Comparison of ENCODE assay signal across 9 cellular contexts in genomic region chr3:58249358-58250092, GRCh38. TPM values are rescaled to one million over a fixed set of nuclear protein-coding genes. Genes with fewer than 3 reads are reported as not detected.
DNase-seq lines count a peak whose midpoint lies in the region; ATAC-seq and TF ChIP-seq lines count a peak whose summit lies in the region.
"Had no signal": no experiment of that assay in that cellular context is flagged by ENCODE, and none has a peak within 500 bp of the region (broad histone marks: within the 10 kb centered on the region; RNA-seq: fewer than 3 reads in every experiment).

No MANE protein-coding gene starts in this region.

- intact Hi-C loops in psoas muscle (cut with DNase I), result no loop called here

- H3K9me3 ChIP-seq in BE2C (no peaks in the 10 kb centered on the region), ectodermal cell (ENCODE audit: control insufficient read depth, low read length) (no peaks in the 10 kb centered on the region), muscle layer of colon (ENCODE audit: low read length) (no peaks in the 10 kb centered on the region), psoas muscle (no peaks in the 10 kb centered on the region)

- WGBS in ectodermal cell, 2 experiments, result 24 to 32% methylated on average over 6 to 7 of the region's 7 CpGs
- 57 to 63% (median 60%) methylated on average over 7 of the region's 7 CpGs for WGBS in psoas muscle, 3 donors

- TF ChIP-seq CTCF in BE2C (IDR thresholded peaks at IDR 0.05; ENCODE audit: low read depth, low read length) (peak; percentile 23), psoas muscle (IDR thresholded peaks at IDR 0.05) (no peak)

- peak overlapping the region in 3 of 4 donors; percentile 64 to 87 (median 77) for H3K4me3 Mint-ChIP-seq in IgD-negative memory B cell

- H3K27ac Mint-ChIP-seq in IgD-negative memory B cell, result peak overlapping the region in 1 of 3 donors; percentile 53

- peaks cover 10 to 25% (median 20%) of the 10 kb centered on the region in 3 donors for H3K4me1 Mint-ChIP-seq in IgD-negative memory B cell

- no peaks in the 10 kb centered on the region for H3K36me3 Mint-ChIP-seq in IgD-negative memory B cell

- ATAC-seq in psoas muscle (no peak), GM18873 (IDR thresholded peaks at IDR 0.05; ENCODE audit: low FRiP score, unreplicated experiment) (no peak), GM21786 (IDR thresholded peaks at IDR 0.05; ENCODE audit: unreplicated experiment) (no peak)

- DNase-seq in BE2C (no peak), psoas muscle (no peak), NK-92 (lab: John Stamatoyannopoulos, UW; ENCODE audit: unreplicated experiment) (no peak)
- DNase-seq: stimulated activated CD4-positive, alpha-beta T cell treated with anti-CD3 and anti-CD28 coated beads, Interleukin-12 subunit alpha, Interleukin-12 subunit beta, amount 100 ng/mL, for 4 hours had no signal

- H3K27me3 ChIP-seq in BE2C, result no peaks in the 10 kb centered on the region
- H3K27me3 ChIP-seq in ectodermal cell (ENCODE audit: control insufficient read depth, insufficient read depth, low read length, poor library complexity, severe bottlenecking), result no peaks in the 10 kb centered on the region
- H3K27me3 ChIP-seq in muscle layer of colon (ENCODE audit: control insufficient read depth in 1 of 2, insufficient read depth in 2 of 2, low read length in 2 of 2), result no peaks in the 10 kb centered on the region
- H3K27me3 ChIP-seq in psoas muscle (ENCODE audit: insufficient read depth in 3 of 3, low read length in 2 of 3), result no peaks in the 10 kb centered on the region

- H3K4me1 ChIP-seq in BE2C (no peaks in the 10 kb centered on the region), ectodermal cell (ENCODE audit: control insufficient read depth, insufficient read depth, low read length) (peaks cover 15% of the 10 kb centered on the region), muscle layer of colon (ENCODE audit: insufficient read depth, low read length) (peaks cover 60% of the 10 kb centered on the region), psoas muscle (no peaks in the 10 kb centered on the region)

- no peak overlapping the region for H3K9ac ChIP-seq in muscle layer of colon (ENCODE audit: low read length)

- no peaks in the 10 kb centered on the region for H3K36me3 ChIP-seq in BE2C
- no peaks in the 10 kb centered on the region for H3K36me3 ChIP-seq in ectodermal cell (ENCODE audit: control insufficient read depth, insufficient read depth, low read length)
- H3K36me3 ChIP-seq in muscle layer of colon (ENCODE audit: insufficient read depth, low read length), result no peaks in the 10 kb centered on the region
- no peaks in the 10 kb centered on the region for H3K36me3 ChIP-seq in psoas muscle (ENCODE audit: insufficient read depth in 1 of 2, low read depth in 1 of 2)

- no peaks in the 10 kb centered on the region for H3K27me3 Mint-ChIP-seq in IgD-negative memory B cell

- H3K9me3 Mint-ChIP-seq in IgD-negative memory B cell, result no peaks in the 10 kb centered on the region

- H3K4me3 ChIP-seq in BE2C (ENCODE audit: low read depth, low read length), result no peak overlapping the region
- H3K4me3 ChIP-seq in ectodermal cell (ENCODE audit: insufficient read depth, low read depth, low read length), result peak overlapping the region; percentile 7
- H3K4me3 ChIP-seq in muscle layer of colon (ENCODE audit: low read depth in 1 of 2, low read length in 2 of 2), result no peak overlapping the region
- H3K4me3 ChIP-seq in psoas muscle, result no peak overlapping the region

- H3K27ac ChIP-seq in ectodermal cell (ENCODE audit: insufficient read depth, low read depth, low read length, poor library complexity, severe bottlenecking) (peak overlapping the region; percentile 75), muscle layer of colon (ENCODE audit: low read depth, low read length) (peak overlapping the region; percentile 43), psoas muscle (no peak overlapping the region)

RNA-seq across cellular contexts. Expression of gene ABHD6, which starts 11.9 kb away (rescaled TPM):
- polyA plus RNA-seq in BE2C (2012; ENCODE audit: insufficient read depth, insufficient read length, low read depth), result 5.2 TPM
- polyA plus RNA-seq in IgD-negative memory B cell (11.0 TPM), psoas muscle (1 to 10 TPM; 1.7 to 5.7 (median 2.5) TPM)
- 18.8 TPM for polyA plus RNA-seq in ectodermal cell (2013, experiment 1 of 4)
- 17.6 TPM for polyA plus RNA-seq in ectodermal cell (2013, experiment 2 of 4)
- 16.7 TPM for polyA plus RNA-seq in ectodermal cell (2013, experiment 3 of 4)
- polyA plus RNA-seq in ectodermal cell (2013, experiment 4 of 4), result 17.8 TPM
- total RNA-seq in psoas muscle, result 1 to 10 TPM; 2.0 to 7.2 (median 5.1) TPM

RNA-seq across cellular contexts. Expression of gene DNASE1L3, which starts 38.8 kb away (rescaled TPM):
- polyA plus RNA-seq in BE2C (2012; ENCODE audit: insufficient read depth, insufficient read length, low read depth), result not detected
- polyA plus RNA-seq in IgD-negative memory B cell (1.7 TPM), psoas muscle (under 1 TPM; 0.18 to 0.73 (median 0.32) TPM)
- polyA plus RNA-seq in ectodermal cell (2013, experiment 1 of 4), result not detected
- not detected for polyA plus RNA-seq in ectodermal cell (2013, experiment 2 of 4)
- not detected for polyA plus RNA-seq in ectodermal cell (2013, experiment 3 of 4)
- not detected for polyA plus RNA-seq in ectodermal cell (2013, experiment 4 of 4)
- total RNA-seq in psoas muscle, result 1 to 10 TPM in 2 of 4 donors, under 1 TPM in 2; 0.57 to 1.4 (median 1.1) TPM

RNA-seq across cellular contexts. Expression of gene RPP14, which starts 56.5 kb away (rescaled TPM):
- 4.1 TPM for polyA plus RNA-seq in BE2C (2012; ENCODE audit: insufficient read depth, insufficient read length, low read depth)
- polyA plus RNA-seq in IgD-negative memory B cell (9.9 TPM), psoas muscle (10 to 100 TPM; 17.3 to 36.6 (median 23.2) TPM)
- 19.8 TPM for polyA plus RNA-seq in ectodermal cell (2013, experiment 1 of 4)
- 24.0 TPM for polyA plus RNA-seq in ectodermal cell (2013, experiment 2 of 4)
- 14.5 TPM for polyA plus RNA-seq in ectodermal cell (2013, experiment 3 of 4)
- 15.6 TPM for polyA plus RNA-seq in ectodermal cell (2013, experiment 4 of 4)
- 10 to 100 TPM; 24.9 to 35.0 (median 30.0) TPM for total RNA-seq in psoas muscle

RNA-seq across cellular contexts. Expression of gene HTD2, which starts 56.8 kb away (rescaled TPM):
- 4.7 TPM for polyA plus RNA-seq in BE2C (2012; ENCODE audit: insufficient read depth, insufficient read length, low read depth)
- polyA plus RNA-seq in IgD-negative memory B cell, result 21.1 TPM
- 17.3 TPM for polyA plus RNA-seq in ectodermal cell (2013, experiment 1 of 4)
- 9.9 TPM for polyA plus RNA-seq in ectodermal cell (2013, experiment 2 of 4)
- polyA plus RNA-seq in ectodermal cell (2013, experiment 3 of 4), result 10.6 TPM
- 10.0 TPM for polyA plus RNA-seq in ectodermal cell (2013, experiment 4 of 4)
- 10 to 100 TPM; 12.0 to 17.9 (median 15.8) TPM for total RNA-seq in psoas muscle
- 10 to 100 TPM; 10.9 to 37.0 (median 12.5) TPM for polyA plus RNA-seq in psoas muscle
